10 cellular contexts compared by ENCODE assay signal in the genomic region with DNA sequence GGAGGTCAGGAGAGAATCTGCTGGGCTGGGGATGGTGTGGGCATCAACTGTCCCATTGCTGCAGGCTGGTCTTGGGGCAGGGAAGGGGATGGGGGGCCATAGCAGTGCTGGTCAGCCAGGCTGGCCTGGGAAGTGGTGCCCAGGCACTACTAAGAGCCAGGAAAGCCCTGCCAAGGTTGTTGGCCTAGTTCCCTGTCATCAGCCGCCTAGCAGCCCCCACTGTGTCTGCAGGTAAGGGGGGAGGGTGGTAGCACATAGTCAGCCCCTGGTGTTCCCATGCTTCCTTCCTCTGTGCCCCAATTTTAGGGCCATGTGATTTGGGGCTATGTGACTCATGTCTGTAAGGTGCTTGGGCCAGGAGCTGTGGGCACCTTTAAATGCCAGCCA. TPM values are rescaled to one million over a fixed set of nuclear protein-coding genes. Genes with fewer than 3 reads are reported as not detected.
DNase-seq lines count a peak whose midpoint lies in the region; ATAC-seq, FAIRE-seq and TF ChIP-seq lines count a peak whose summit lies in the region.
"Had no signal": no experiment of that assay in that cellular context is flagged by ENCODE, and none has a peak within 500 bp of the region (broad histone marks: within the 10 kb centered on the region; RNA-seq: fewer than 3 reads in every experiment).

No MANE protein-coding gene starts in this region.

- TF ChIP-seq CTCF in heart right ventricle (IDR thresholded peaks at IDR 0.05) (no peak), endothelial cell of umbilical vein (IDR thresholded peaks at IDR 0.05; ENCODE audit: extremely low read depth in 1 of 2, insufficient read depth in 1 of 2, low read depth in 1 of 2, low read length in 2 of 2) (no peak), neural crest cell (conservative IDR thresholded peaks at IDR 0.05) (no peak), vagina (IDR thresholded peaks at IDR 0.05) (no peak)

- H3K9me3 ChIP-seq in heart right ventricle, result no peaks in the 10 kb centered on the region
- H3K9me3 ChIP-seq in endothelial cell of umbilical vein (replicated peaks; ENCODE audit: control insufficient read depth, insufficient read depth, low read length), result no peaks in the 10 kb centered on the region
- H3K9me3 ChIP-seq in vagina, result no peaks in the 10 kb centered on the region
- H3K9me3 ChIP-seq in GM23248 (ENCODE audit: low read depth), result no peaks in the 10 kb centered on the region

- no TSS peak for BruUV-seq in endothelial cell of umbilical vein (replicated peaks; lab: Mats Ljungman, UMichigan)

- peak overlapping the region; percentile 88 for H3K4me3 Mint-ChIP-seq in neural crest cell

- H3K79me2 ChIP-seq in endothelial cell of umbilical vein (ENCODE audit: control insufficient read depth, insufficient read depth, low read length), result peaks cover 76% of the 10 kb centered on the region
- H3K79me2 ChIP-seq in GM23248 (ENCODE audit: insufficient read depth), result peaks cover 91% of the 10 kb centered on the region

- WGBS in heart right ventricle, 2 donors, result 20 to 55% methylated on average over 1 of the region's 1 CpG
- WGBS in GM23248 (ENCODE audit: low coverage in 1 of 2, low lambda C conversion rate in 2 of 2, missing lambda C conversion rate in 2 of 2), 2 experiments, result 33 to 60% methylated on average over 1 of the region's 1 CpG

- H3K4me1 ChIP-seq in heart right ventricle (peaks cover 43 to 88% (median 80%) of the 10 kb centered on the region in 9 donors), endothelial cell of umbilical vein (ENCODE audit: control insufficient read depth, extremely low read depth, insufficient read depth, low read length) (peaks cover 69% of the 10 kb centered on the region), vagina (peaks cover 85% of the 10 kb centered on the region), GM23248 (ENCODE audit: insufficient read depth) (peaks cover 50% of the 10 kb centered on the region)

- H3K9ac ChIP-seq in endothelial cell of umbilical vein (replicated peaks; ENCODE audit: extremely low read depth, insufficient read depth, low read length) (peak overlapping the region; percentile 0), GM23248 (no peak overlapping the region)

- no peaks in the 10 kb centered on the region for H3K9me2 ChIP-seq in GM23248 (ENCODE audit: insufficient read depth)

- intact Hi-C loops in heart right ventricle (cut with DNase I), result loop anchor here in 3 of 10 donors (2.0 to 10.0 kb wide), 3 partner anchors 28 to 232 kb away; no protein-coding TSS in a partner anchor
- intact Hi-C loops in left cardiac atrium (cut with DNase I), result no loop called here
- intact Hi-C loops in endothelial cell of umbilical vein (cut with micrococcal nuclease), result loop anchor here (5.0 kb wide), 1 partner anchor 129 kb away; a partner anchor contains a TSS
- intact Hi-C loops in vagina (cut with DNase I), result no loop called here

- H3K4me1 Mint-ChIP-seq in neural crest cell, result peaks cover 87% of the 10 kb centered on the region

- H3K4me2 ChIP-seq in endothelial cell of umbilical vein (ENCODE audit: insufficient read depth, low read length) (no peak overlapping the region), GM23248 (ENCODE audit: unreplicated experiment) (no peak overlapping the region)

- ATAC-seq in heart right ventricle, result no peak
- no peak for ATAC-seq in left cardiac atrium

- H3K27me3 ChIP-seq in heart right ventricle, result no peaks in the 10 kb centered on the region
- no peaks in the 10 kb centered on the region for H3K27me3 ChIP-seq in endothelial cell of umbilical vein (ENCODE audit: control insufficient read depth in 2 of 2, insufficient read depth in 2 of 2, low read length in 2 of 2)
- H3K27me3 ChIP-seq in vagina, result no peaks in the 10 kb centered on the region
- no peaks in the 10 kb centered on the region for H3K27me3 ChIP-seq in GM23248 (replicated peaks; ENCODE audit: insufficient read depth)

- POLR2A ChIA-PET in endothelial cell of umbilical vein (lab: Charles Lee), result no interaction called here

- H2AFZ ChIP-seq in endothelial cell of umbilical vein (ENCODE audit: low read depth, low read length) (no peak overlapping the region), GM23248 (no peak overlapping the region)

- peaks cover 19% of the 10 kb centered on the region for H3K27me3 Mint-ChIP-seq in neural crest cell (ENCODE audit: low read depth)

- no peak for TF ChIP-seq POLR2A in endothelial cell of umbilical vein (IDR thresholded peaks at IDR 0.05; ENCODE audit: low read depth, low read length)
- no peak for TF ChIP-seq POLR2A in vagina (IDR thresholded peaks at IDR 0.05)
- no peak for TF ChIP-seq POLR2A in GM12891 (IDR thresholded peaks at IDR 0.05; ENCODE audit: low read depth, low read length)

- dilution Hi-C loops in endothelial cell of umbilical vein (cut with MboI; ENCODE audit: extremely low pct_ligation_motif_present, low sequenced_read_pairs), result no loop called here

- H3K36me3 ChIP-seq in heart right ventricle (peaks cover 0 to 37% (median 11%) of the 10 kb centered on the region in 9 donors), endothelial cell of umbilical vein (ENCODE audit: control insufficient read depth in 2 of 2, extremely low read depth in 1 of 2, insufficient read depth in 2 of 2, low read length in 2 of 2) (peaks cover 0 to 22% of the 10 kb centered on the region in 2 experiments), vagina (peaks cover 0 to 18% of the 10 kb centered on the region in 2 donors), GM23248 (ENCODE audit: low read depth) (no peaks in the 10 kb centered on the region; the same call in 1 of the 2 replicates)

- peak; percentile 77 for FAIRE-seq in endothelial cell of umbilical vein (lab: Jason Lieb, UNC)
- FAIRE-seq in GM12891 (lab: Jason Lieb, UNC), result no peak

- DNase-seq in heart right ventricle, result no peak
- DNase-seq in left cardiac atrium, result no peak
- DNase-seq in endothelial cell of umbilical vein (ENCODE audit: low read depth, low spot score), result no peak
- no peak for DNase-seq in neural crest cell (ENCODE audit: low read depth, low spot score)
- no peak for DNase-seq in vagina (ENCODE audit: extremely low spot score in 2 of 2)
- DNase-seq in GM12891 (ENCODE audit: insufficient read length, low spot score), result no peak
- DNase-seq in NCI-H1105 treated with DMSO at 0.1 percent for 48 hours (lab: John Stamatoyannopoulos, UW), result no peak
- DNase-seq in GM23248, result no peak

- H4K20me1 ChIP-seq in endothelial cell of umbilical vein (replicated peaks; ENCODE audit: control insufficient read depth, extremely low read depth, insufficient read depth, low read length) (no peaks in the 10 kb centered on the region), GM23248 (ENCODE audit: insufficient read depth) (no peaks in the 10 kb centered on the region)

- in situ Hi-C loops in GM23248 (cut with MboI), result no loop called here

- H3K27ac Mint-ChIP-seq in neural crest cell (ENCODE audit: unreplicated experiment), result peak overlapping the region; percentile 94

- H3K36me3 Mint-ChIP-seq in neural crest cell (ENCODE audit: low read depth), result no peaks in the 10 kb centered on the region

- H3F3A ChIP-seq in GM23248 (ENCODE audit: insufficient read depth), result peaks cover 16% of the 10 kb centered on the region; the same call in 1 of the 2 replicates

- CTCF ChIA-PET in endothelial cell of umbilical vein (lab: Charles Lee), result interaction anchor here (1.4 to 18.3 kb wide), 5 partner anchors 8 to 188 kb away, joined by 3 to 530 read pairs (median 28); a partner anchor contains a TSS

- peak overlapping the region; percentile 68 to 99 (median 98) for H3K27ac ChIP-seq in heart right ventricle
- peak overlapping the region; percentile 63 for H3K27ac ChIP-seq in endothelial cell of umbilical vein (ENCODE audit: insufficient read depth, low read depth, low read length)
- peak overlapping the region; percentile 97 for H3K27ac ChIP-seq in vagina
- H3K27ac ChIP-seq in GM23248, result no peak overlapping the region

- H3K9me1 ChIP-seq in endothelial cell of umbilical vein (replicated peaks; ENCODE audit: control insufficient read depth, extremely low read depth, insufficient read depth, low read length), result no peaks in the 10 kb centered on the region

- peak overlapping the region in 7 of 10 donors; percentile 8 to 97 (median 90) for H3K4me3 ChIP-seq in heart right ventricle
- H3K4me3 ChIP-seq in endothelial cell of umbilical vein (replicated peaks in 1 of 3; ENCODE audit: insufficient read depth in 1 of 3, low read depth in 1 of 3, low read length in 3 of 3), result no peak overlapping the region
- peak overlapping the region; percentile 76 to 78 for H3K4me3 ChIP-seq in vagina
- H3K4me3 ChIP-seq in GM23248, result no peak overlapping the region

- no peaks in the 10 kb centered on the region for H3K9me3 Mint-ChIP-seq in neural crest cell
- H3K9me3 Mint-ChIP-seq: activated T-helper 2 cell treated with anti-CD3 and anti-CD28 coated beads, Interferon-gamma antibody, Interleukin-2, Interleukin-4, amounts not matched to agents 10 μg/mL and 5 μg/mL and 100 μg/mL, durations not matched to agents 14 hours and 24 hours and 36 hours had no signal

RNA-seq across cellular contexts. Expression of a gene that starts 17.8 kb away (rescaled TPM):
- total RNA-seq in heart right ventricle (1 to 10 TPM in 9 of 10 donors, under 1 TPM in 1; 0.79 to 6.2 (median 2.1) TPM), left cardiac atrium (1 to 10 TPM; 1.2 to 1.3 TPM), endothelial cell of umbilical vein (0.39 and 0.40 TPM in 2 replicates), neural crest cell (0.34 TPM in 1 of 2 replicates, not detected in the other), vagina (12.0 TPM)
- polyA plus RNA-seq in heart right ventricle (under 1 TPM; 0.65 to 0.88 TPM), endothelial cell of umbilical vein (0.10 TPM in 1 of 2 replicates, not detected in the other), GM23248 (2016; fragmentation: Nextera tagmentation; extraction: Ambion mirVana) (1.3 and 2.0 TPM in 2 replicates)
- polyA plus RNA-seq in endothelial cell of umbilical vein (2011; cell fraction: cytosol; rRNA removed), result not detected in 2 replicates
- polyA plus RNA-seq in endothelial cell of umbilical vein (2011; cell fraction: nucleus; rRNA removed), result not detected in 2 replicates
- polyA plus RNA-seq in endothelial cell of umbilical vein (2012), result not detected in 2 replicates
- not detected in 2 replicates for polyA minus RNA-seq in endothelial cell of umbilical vein
- polyA minus RNA-seq in endothelial cell of umbilical vein (2011; cell fraction: cytosol; rRNA and poly(A)+ RNA removed), result not detected
- not detected in 2 replicates for polyA minus RNA-seq in endothelial cell of umbilical vein (2011; cell fraction: nucleus; rRNA and poly(A)+ RNA removed)
- 0.21 TPM for polyA plus RNA-seq in GM12891 (2012; ENCODE audit: low read depth, missing spikeins)
- 1.2 TPM in 1 of 2 replicates, not detected in the other for total RNA-seq in GM23248 (2014; rRNA removed; shearing (Covaris generic))
- total RNA-seq: RPMI7951 had no signal

RNA-seq across cellular contexts. Expression of a gene that starts 37.8 kb away (rescaled TPM):
- total RNA-seq in heart right ventricle (10 to 100 TPM; 11.2 to 34.0 (median 18.3) TPM), left cardiac atrium (10 to 100 TPM; 23.3 to 43.8 TPM), endothelial cell of umbilical vein (37.8 and 43.4 TPM in 2 replicates), neural crest cell (22.3 and 25.9 TPM in 2 replicates), vagina (58.9 TPM)
- polyA plus RNA-seq in heart right ventricle (10 to 100 TPM; 19.0 to 20.8 TPM), endothelial cell of umbilical vein (11.2 and 11.9 TPM in 2 replicates), GM23248 (2016; fragmentation: Nextera tagmentation; extraction: Ambion mirVana) (23.7 and 24.5 TPM in 2 replicates)
- polyA plus RNA-seq in endothelial cell of umbilical vein (2011; cell fraction: cytosol; rRNA removed), result 11.3 and 13.6 TPM in 2 replicates
- polyA plus RNA-seq in endothelial cell of umbilical vein (2011; cell fraction: nucleus; rRNA removed), result 9.9 and 12.3 TPM in 2 replicates
- 27.6 and 34.9 TPM in 2 replicates for polyA plus RNA-seq in endothelial cell of umbilical vein (2012)
- 11.6 and 20.5 TPM in 2 replicates for polyA minus RNA-seq in endothelial cell of umbilical vein
- polyA minus RNA-seq in endothelial cell of umbilical vein (2011; cell fraction: cytosol; rRNA and poly(A)+ RNA removed), result 6.7 TPM
- 8.0 and 10.0 TPM in 2 replicates for polyA minus RNA-seq in endothelial cell of umbilical vein (2011; cell fraction: nucleus; rRNA and poly(A)+ RNA removed)
- 24.8 TPM for polyA plus RNA-seq in GM12891 (2012; ENCODE audit: low read depth, missing spikeins)
- total RNA-seq in GM23248 (2014; rRNA removed; shearing (Covaris generic)), result 32.2 and 38.9 TPM in 2 replicates

RNA-seq across cellular contexts. Expression of a gene that starts 59.1 kb away (rescaled TPM):
- total RNA-seq in heart right ventricle, result 1 to 10 TPM in 4 of 10 donors, under 1 TPM in 6; 0.49 to 3.0 (median 0.86) TPM
- 1 to 10 TPM in 1 of 2 donors, under 1 TPM in 1; 0.66 to 1.8 TPM for polyA plus RNA-seq in heart right ventricle
- 1 to 10 TPM; 1.3 to 1.9 TPM for total RNA-seq in left cardiac atrium
- 49.9 and 55.2 TPM in 2 replicates for total RNA-seq in endothelial cell of umbilical vein
- polyA plus RNA-seq in endothelial cell of umbilical vein, result 13.4 and 15.5 TPM in 2 replicates
- 25.1 and 29.1 TPM in 2 replicates for polyA plus RNA-seq in endothelial cell of umbilical vein (2011; cell fraction: cytosol; rRNA removed)
- 31.9 and 52.5 TPM in 2 replicates for polyA plus RNA-seq in endothelial cell of umbilical vein (2011; cell fraction: nucleus; rRNA removed)
- polyA plus RNA-seq in endothelial cell of umbilical vein (2012), result 18.0 and 33.6 TPM in 2 replicates
- 17.1 and 22.1 TPM in 2 replicates for polyA minus RNA-seq in endothelial cell of umbilical vein
- 40.0 TPM for polyA minus RNA-seq in endothelial cell of umbilical vein (2011; cell fraction: cytosol; rRNA and poly(A)+ RNA removed)
- polyA minus RNA-seq in endothelial cell of umbilical vein (2011; cell fraction: nucleus; rRNA and poly(A)+ RNA removed), result 31.5 and 42.2 TPM in 2 replicates
- 94.5 and 104 TPM in 2 replicates for total RNA-seq in neural crest cell
- 3.7 TPM for total RNA-seq in vagina
- polyA plus RNA-seq in GM12891 (2012; ENCODE audit: low read depth, missing spikeins), result 21.1 TPM
- 12.4 and 13.4 TPM in 2 replicates for total RNA-seq in GM23248 (2014; rRNA removed; shearing (Covaris generic))
- 8.8 and 9.8 TPM in 2 replicates for polyA plus RNA-seq in GM23248 (2016; fragmentation: Nextera tagmentation; extraction: Ambion mirVana)

Comparison
In these comparisons a context has a peak if more than half of its experiments do, and no peak if none do; other contexts are left out.
1. H3K4me3 ChIP-seq: peak in heart right ventricle (7 of 10) and vagina (2 of 2); none in endothelial cell of umbilical vein (0 of 3) and GM23248 (single experiment).